ENCODE assay signal across 21 cellular contexts in the genomic region with DNA sequence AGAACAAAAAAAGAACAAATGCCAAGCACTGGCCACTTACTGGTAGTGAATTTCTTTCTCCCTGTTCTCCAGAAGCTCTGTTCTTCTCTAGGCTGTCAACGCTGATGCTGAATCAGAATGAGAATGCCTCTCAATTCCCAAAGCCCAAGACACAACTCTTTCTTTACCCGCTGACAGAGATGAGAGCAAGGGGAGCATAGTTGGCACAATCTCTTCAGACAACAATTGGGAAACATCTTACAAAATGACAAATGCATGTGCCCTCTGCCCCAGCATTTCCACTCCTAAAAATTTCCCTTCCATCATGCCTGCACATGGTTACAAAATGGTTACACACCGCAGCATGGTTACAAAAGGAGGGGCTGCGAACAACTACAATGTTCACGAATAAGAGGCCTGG.
"Had no signal": no experiment of that assay in that cellular context is flagged by ENCODE, and none has a peak within 500 bp of the region (broad histone marks: within the 10 kb centered on the region; RNA-seq: fewer than 3 reads in every experiment).

No MANE protein-coding gene starts in this region.

- H3K36me3 ChIP-seq: breast epithelium, prostate gland, thoracic aorta, upper lobe of right lung, WERI-Rb-1 had no signal

- H3K27ac Mint-ChIP-seq: activated CD4-positive, alpha-beta T cell treated with anti-CD3 and anti-CD28 coated beads for 36 hours; activated CD8-positive, alpha-beta T cell treated with anti-CD3 and anti-CD28 coated beads, Interleukin-2, amount 10 ng/mL, durations not matched to agents 7 days and 5 days; activated naive CD8-positive, alpha-beta T cell treated with anti-CD3 and anti-CD28 coated beads for 36 hours; stimulated activated naive CD8-positive, alpha-beta T cell treated with anti-CD3 and anti-CD28 coated beads, Interleukin-15, Interleukin-2, amounts not matched to agents 100 ng/mL and 50 ng/mL, for 24 hours; T-helper 17 cell had no signal

- DNase-seq: activated CD4-positive, alpha-beta T cell treated with anti-CD3 and anti-CD28 coated beads for 36 hours; activated CD8-positive, alpha-beta memory T cell treated with anti-CD3 and anti-CD28 coated beads, Interleukin-2, amount 50 U/mL, for 4 hours; activated CD8-positive, alpha-beta T cell treated with anti-CD3 and anti-CD28 coated beads, Interleukin-2, amount 10 ng/mL, durations not matched to agents 7 days and 5 days; activated naive CD8-positive, alpha-beta T cell treated with anti-CD3 and anti-CD28 coated beads for 36 hours; activated T-cell treated with anti-CD3 and anti-CD28 coated beads, Interleukin-2, amount 50 U/mL, for 48 hours; anterior cingulate cortex; dorsolateral prefrontal cortex; hippocampal formation; kidney; left ventricle myocardium superior; mesenchymal stem cell; naive thymus-derived CD8-positive, alpha-beta T cell; nucleus accumbens; T-helper 17 cell; upper lobe of right lung; WERI-Rb-1 had no signal

- H3K4me3 ChIP-seq: breast epithelium, dorsolateral prefrontal cortex, prostate gland, thoracic aorta, upper lobe of right lung had no signal

- H3K27me3 ChIP-seq: breast epithelium, dorsolateral prefrontal cortex, upper lobe of right lung had no signal

- H3K9me3 ChIP-seq: breast epithelium, prostate gland, thoracic aorta, upper lobe of right lung had no signal

- H3K27ac ChIP-seq: prostate gland, thoracic aorta, upper lobe of right lung, WERI-Rb-1 had no signal

- H3K27me3 Mint-ChIP-seq: activated CD4-positive, alpha-beta T cell treated with anti-CD3 and anti-CD28 coated beads for 36 hours; activated naive CD8-positive, alpha-beta T cell treated with anti-CD3 and anti-CD28 coated beads for 36 hours; naive thymus-derived CD8-positive, alpha-beta T cell; stimulated activated naive CD8-positive, alpha-beta T cell treated with anti-CD3 and anti-CD28 coated beads, Interleukin-15, Interleukin-2, amounts not matched to agents 100 ng/mL and 50 ng/mL, for 24 hours; T-helper 17 cell had no signal

- H3K9me3 Mint-ChIP-seq: activated naive CD8-positive, alpha-beta T cell treated with anti-CD3 and anti-CD28 coated beads for 36 hours; naive thymus-derived CD8-positive, alpha-beta T cell; stimulated activated naive CD8-positive, alpha-beta T cell treated with anti-CD3 and anti-CD28 coated beads, Interleukin-15, Interleukin-2, amounts not matched to agents 100 ng/mL and 50 ng/mL, for 24 hours had no signal

- ATAC-seq: activated CD4-positive, alpha-beta T cell treated with anti-CD3 and anti-CD28 coated beads for 36 hours; activated CD8-positive, alpha-beta T cell treated with anti-CD3 and anti-CD28 coated beads, Interleukin-2, amount 10 ng/mL, durations not matched to agents 7 days and 5 days; naive thymus-derived CD8-positive, alpha-beta T cell; right cardiac atrium; T-helper 17 cell; upper lobe of right lung had no signal

- H3K4me3 Mint-ChIP-seq: activated CD4-positive, alpha-beta T cell treated with anti-CD3 and anti-CD28 coated beads for 36 hours; activated CD8-positive, alpha-beta T cell treated with anti-CD3 and anti-CD28 coated beads, Interleukin-2, amount 10 ng/mL, durations not matched to agents 7 days and 5 days; activated naive CD8-positive, alpha-beta T cell treated with anti-CD3 and anti-CD28 coated beads for 36 hours; naive thymus-derived CD8-positive, alpha-beta T cell; stimulated activated naive CD8-positive, alpha-beta T cell treated with anti-CD3 and anti-CD28 coated beads, Interleukin-15, Interleukin-2, amounts not matched to agents 100 ng/mL and 50 ng/mL, for 24 hours; T-helper 17 cell had no signal

- H3K36me3 Mint-ChIP-seq: activated naive CD8-positive, alpha-beta T cell treated with anti-CD3 and anti-CD28 coated beads for 36 hours; naive thymus-derived CD8-positive, alpha-beta T cell had no signal

- H3K4me1 ChIP-seq: prostate gland had no signal

- FAIRE-seq: kidney had no signal
